Comparison of ENCODE assay signal across 17 cellular contexts in the genomic region with DNA sequence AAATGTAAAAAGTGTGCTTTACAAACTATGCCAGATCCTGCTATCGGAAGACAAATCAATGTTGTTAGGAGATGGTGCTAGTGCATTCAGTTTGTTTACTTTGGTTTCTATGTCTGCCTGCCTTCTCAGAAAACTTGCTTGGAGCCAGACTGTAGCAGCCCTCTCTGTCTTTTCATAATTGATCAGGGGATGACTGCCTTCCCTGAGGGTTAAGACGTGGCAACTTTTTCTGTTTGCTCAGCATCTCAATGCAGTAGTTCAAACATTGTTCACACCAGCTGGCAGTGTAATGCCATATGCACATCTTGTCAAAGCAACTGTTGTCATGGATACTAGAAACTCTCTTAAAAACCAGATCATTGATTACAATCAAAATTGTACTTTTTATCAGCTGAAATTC.
A peak's percentile ranks its signal among the peaks of the same experiment; 100 is the strongest.
DNase-seq lines count a peak whose midpoint lies in the region; ATAC-seq, FAIRE-seq and TF ChIP-seq lines count a peak whose summit lies in the region.
"Had no signal": no experiment of that assay in that cellular context is flagged by ENCODE, and none has a peak within 500 bp of the region (broad histone marks: within the 10 kb centered on the region; RNA-seq: fewer than 3 reads in every experiment).

No MANE protein-coding gene starts in this region.

- H2AK5ac ChIP-seq in H9 (ENCODE audit: insufficient read length, low read length) = no peak overlapping the region

- TF ChIP-seq POLR2A in GM12878 (IDR thresholded peaks at IDR 0.05; ENCODE audit: low read depth, low read length) = no peak

- BruUV-seq in GM12878 (replicated peaks; lab: Mats Ljungman, UMichigan) = no TSS peak

- no peak overlapping the region for H2BK5ac ChIP-seq in H9 (ENCODE audit: insufficient read length, low read length)

- no peaks in the 10 kb centered on the region for H3K23me2 ChIP-seq in H9 (ENCODE audit: insufficient read length, low read depth, low read length, poor library complexity, severe bottlenecking)

- H3K9me3 ChIP-seq in H9 (ENCODE audit: control insufficient read depth, low read depth, low read length) = no peaks in the 10 kb centered on the region
- H3K9me3 ChIP-seq in GM12878 (replicated peaks; ENCODE audit: control insufficient read depth, insufficient read depth, low read length) = no peaks in the 10 kb centered on the region
- H3K9me3 ChIP-seq in neural cell (ENCODE audit: low read length) = no peaks in the 10 kb centered on the region
- H3K9me3 ChIP-seq: psoas muscle had no signal

- H3K56ac ChIP-seq in H9 (ENCODE audit: insufficient read length, low read depth, low read length) = no peak overlapping the region

- no peaks in the 10 kb centered on the region for H3K27me3 Mint-ChIP-seq in H9 (ENCODE audit: low read depth)
- no peaks in the 10 kb centered on the region for H3K27me3 Mint-ChIP-seq in activated T-helper 1 cell treated with anti-CD3 and anti-CD28 coated beads, Interleukin-12 subunit alpha, Interleukin-12 subunit beta, Interleukin-2, Interleukin-4 antibody, amounts not matched to agents 30 ng/mL and 10 ng/mL and 1 ng/mL, durations not matched to agents 14 hours and 24 hours and 36 hours (ENCODE audit: insufficient read depth)
- H3K27me3 Mint-ChIP-seq: activated T-cell treated with anti-CD3 and anti-CD28 coated beads, Interleukin-2, amount 50 U/mL, for 24 hours had no signal

- TF ChIP-seq EP300 in GM12878 (IDR thresholded peaks at IDR 0.05; ENCODE audit: borderline replicate concordance in 1 of 2, control insufficient read depth in 1 of 2, low read depth in 2 of 2, low read length in 2 of 2) (no peak), neural cell (conservative IDR thresholded peaks at IDR 0.05; ENCODE audit: poor library complexity, severe bottlenecking) (no peak)

- no peak overlapping the region for H3K4ac ChIP-seq in H9 (ENCODE audit: low read depth, low read length)

- DNase-seq in H9 (no peak), NCI-H2171 (lab: John Stamatoyannopoulos, UW) (peak; percentile 80), GM12878 (ENCODE audit: low read depth, low spot score) (no peak), activated T-cell treated with anti-CD3 and anti-CD28 coated beads for 4 hours (no peak), GM10248 (ENCODE audit: extremely low spot score) (no peak)
- no peak for DNase-seq in activated T-helper 1 cell treated with anti-CD3 and anti-CD28 coated beads, Interleukin-12 subunit alpha, Interleukin-12 subunit beta, Interleukin-2, Interleukin-4 antibody, amounts not matched to agents 30 ng/mL and 10 ng/mL and 1 ng/mL, durations not matched to agents 14 hours and 24 hours and 36 hours (ENCODE audit: low spot score)
- DNase-seq: activated CD4-positive, alpha-beta T cell treated with anti-CD3 and anti-CD28 coated beads for 4 hours; activated T-cell treated with anti-CD3 and anti-CD28 coated beads, Interleukin-2, amount 50 U/mL, for 24 hours; AML-193; cerebellar nuclear complex; kidney; psoas muscle; substantia nigra; T1000 had no signal

- H2BK15ac ChIP-seq in H9 (ENCODE audit: low read depth, low read length) = no peak overlapping the region

- no peaks in the 10 kb centered on the region for H4K20me1 ChIP-seq in H9 (ENCODE audit: control insufficient read depth, insufficient read depth, insufficient read length)
- H4K20me1 ChIP-seq in GM12878 (ENCODE audit: control insufficient read depth, insufficient read depth) = no peaks in the 10 kb centered on the region
- H4K20me1 ChIP-seq in neural cell (ENCODE audit: insufficient read depth) = no peaks in the 10 kb centered on the region

- no peak overlapping the region for H3T11ph ChIP-seq in H9 (ENCODE audit: low read length)

- H3F3A ChIP-seq in neural cell (ENCODE audit: insufficient read depth, low read length, poor library complexity, severe bottlenecking) = no peaks in the 10 kb centered on the region

- H3K9me2 ChIP-seq in neural cell (ENCODE audit: insufficient read depth, low read length) = no peaks in the 10 kb centered on the region

- H2BK12ac ChIP-seq in H9 (ENCODE audit: insufficient read length, low read depth, low read length) = no peak overlapping the region

- H3K4me3 ChIP-seq in GM12878 (no peak overlapping the region), neural cell (ENCODE audit: low read length) (no peak overlapping the region)
- H3K4me3 ChIP-seq: psoas muscle had no signal

- no peak overlapping the region for H4K8ac ChIP-seq in H9 (replicated peaks; ENCODE audit: insufficient read length, low read depth, low read length)

- intact Hi-C loops in GM12878 (cut with micrococcal nuclease; ENCODE audit: unreplicated experiment) = loop anchor here (5.0 kb wide), 1 partner anchor 101 kb away; no protein-coding TSS in a partner anchor
- intact Hi-C loops in activated T-helper 1 cell treated with anti-CD3 and anti-CD28 coated beads, Interleukin-12 subunit alpha, Interleukin-12 subunit beta, Interleukin-2, Interleukin-4 antibody, amounts not matched to agents 30 ng/mL and 10 ng/mL and 1 ng/mL, durations not matched to agents 14 hours and 24 hours and 36 hours (cut with micrococcal nuclease) = no loop called here

- no peaks in the 10 kb centered on the region for H3K36me3 Mint-ChIP-seq in H9 (ENCODE audit: insufficient read depth in 1 of 3, low read depth in 3 of 3)
- H3K36me3 Mint-ChIP-seq in activated T-helper 1 cell treated with anti-CD3 and anti-CD28 coated beads, Interleukin-12 subunit alpha, Interleukin-12 subunit beta, Interleukin-2, Interleukin-4 antibody, amounts not matched to agents 30 ng/mL and 10 ng/mL and 1 ng/mL, durations not matched to agents 14 hours and 24 hours and 36 hours (ENCODE audit: low read depth) = no peaks in the 10 kb centered on the region

- SMC1A ChIA-PET in GM12878 (lab: Charles Lee; ENCODE audit: uncharacterized antibody, unreplicated experiment) = no interaction called here

- TF ChIP-seq RAD21 in GM12878 (IDR thresholded peaks at IDR 0.05; ENCODE audit: insufficient read depth, low read depth, low read length) (no peak), neural cell (conservative IDR thresholded peaks at IDR 0.05) (peak; percentile 9)

- no peak overlapping the region for H3K14ac ChIP-seq in H9 (ENCODE audit: insufficient read depth, low read length)

- H3K4me1 ChIP-seq in H9 (ENCODE audit: insufficient read depth, low read length) (no peaks in the 10 kb centered on the region), GM12878 (ENCODE audit: control insufficient read depth, insufficient read depth, low read length) (no peaks in the 10 kb centered on the region)

- no peak overlapping the region for H2BK20ac ChIP-seq in H9 (ENCODE audit: low read depth, low read length, poor library complexity, severe bottlenecking)

- H3K18ac ChIP-seq in H9 (ENCODE audit: insufficient read length, low read depth, low read length) = no peak overlapping the region

- TF ChIP-seq CTCF in H9 (conservative IDR thresholded peaks at IDR 0.05) = no peak
- TF ChIP-seq CTCF in GM12878 (IDR thresholded peaks at IDR 0.05 in 2 of 3, conservative IDR thresholded peaks at IDR 0.05 in 1 of 3; ENCODE audit: control insufficient read depth in 2 of 3, extremely low read depth in 1 of 3, insufficient read depth in 1 of 3, low read depth in 3 of 3, low read length in 3 of 3) = no peak
- TF ChIP-seq CTCF in neural cell (IDR thresholded peaks at IDR 0.05; ENCODE audit: poor library complexity, severe bottlenecking) = no peak
- no peak for TF ChIP-seq CTCF in GM10248 (IDR thresholded peaks at IDR 0.05; ENCODE audit: control extremely low read depth, extremely low read depth, low read depth, missing control alignments)

- ATAC-seq in GM12878 (peak; percentile 38; the same call in 2 of the 3 replicates), HG03460 (IDR thresholded peaks at IDR 0.05; ENCODE audit: unreplicated experiment) (no peak)

- RAD21 ChIA-PET in GM12878 (lab: Charles Lee; ENCODE audit: unreplicated experiment) = no interaction called here

- H3K4me2 ChIP-seq in H9 (ENCODE audit: insufficient read depth, insufficient read length, low read length) = no peak overlapping the region
- H3K4me2 ChIP-seq in GM12878 (ENCODE audit: control insufficient read depth, insufficient read depth) = no peak overlapping the region
- H3K4me2 ChIP-seq in neural cell (ENCODE audit: low read length) = no peak overlapping the region

- H3K4me3 Mint-ChIP-seq in H9 = no peak overlapping the region
- no peak overlapping the region for H3K4me3 Mint-ChIP-seq in activated T-helper 1 cell treated with anti-CD3 and anti-CD28 coated beads, Interleukin-12 subunit alpha, Interleukin-12 subunit beta, Interleukin-2, Interleukin-4 antibody, amounts not matched to agents 30 ng/mL and 10 ng/mL and 1 ng/mL, durations not matched to agents 14 hours and 24 hours and 36 hours
- H3K4me3 Mint-ChIP-seq: activated T-cell treated with anti-CD3 and anti-CD28 coated beads, Interleukin-2, amount 50 U/mL, for 24 hours had no signal

- no peak overlapping the region for H2BK120ac ChIP-seq in H9 (ENCODE audit: low read depth, low read length, poor library complexity, severe bottlenecking)

- no peak overlapping the region for H3K23ac ChIP-seq in H9 (ENCODE audit: insufficient read length, low read depth, low read length)

- H4K91ac ChIP-seq in H9 (ENCODE audit: insufficient read length, low read depth, low read length) = no peak overlapping the region

- no peaks in the 10 kb centered on the region for H3K36me3 ChIP-seq in GM12878 (ENCODE audit: control insufficient read depth in 2 of 2, insufficient read depth in 2 of 2, low read length in 1 of 2)
- no peaks in the 10 kb centered on the region for H3K36me3 ChIP-seq in neural cell (ENCODE audit: insufficient read depth, low read length)

- no CpG with 5 or more reads among the region's 2 CpGs for WGBS in H9 (ENCODE audit: extremely low coverage, insufficient read length, low lambda C conversion rate)
- WGBS in GM12878 (ENCODE audit: insufficient coverage, insufficient replicate concordance, low lambda C conversion rate, missing lambda C conversion rate) = 46% methylated on average over 2 of the region's 2 CpGs

- peaks cover 6 to 13% of the 10 kb centered on the region in 2 experiments for H3K4me1 Mint-ChIP-seq in H9
- H3K4me1 Mint-ChIP-seq in activated T-helper 1 cell treated with anti-CD3 and anti-CD28 coated beads, Interleukin-12 subunit alpha, Interleukin-12 subunit beta, Interleukin-2, Interleukin-4 antibody, amounts not matched to agents 30 ng/mL and 10 ng/mL and 1 ng/mL, durations not matched to agents 14 hours and 24 hours and 36 hours (ENCODE audit: low read depth) = no peaks in the 10 kb centered on the region

- H4K5ac ChIP-seq in H9 (ENCODE audit: insufficient read length, low read depth, low read length) = no peak overlapping the region

- CTCF ChIA-PET in GM12878 (lab: Yijun Ruan, JAX) = no interaction called here
- CTCF ChIA-PET in GM10248 (lab: Yijun Ruan, JAX) = no interaction called here

- POLR2A ChIA-PET in GM12878 (lab: Charles Lee) = no interaction called here
- POLR2A ChIA-PET in GM10248 (lab: Yijun Ruan, JAX) = no interaction called here

- H3K79me2 ChIP-seq in H9 (ENCODE audit: insufficient read depth, low read length) = no peaks in the 10 kb centered on the region
- no peaks in the 10 kb centered on the region for H3K79me2 ChIP-seq in GM12878 (ENCODE audit: control insufficient read depth, insufficient read depth, low read length)
- H3K79me2 ChIP-seq in neural cell (replicated peaks; ENCODE audit: insufficient read depth, low read length) = no peaks in the 10 kb centered on the region

- H3K27ac ChIP-seq in H9 (ENCODE audit: insufficient read length, low read depth, low read length) (no peak overlapping the region), GM12878 (ENCODE audit: control insufficient read depth, insufficient read depth) (no peak overlapping the region), neural cell (ENCODE audit: low read length) (no peak overlapping the region)
- H3K27ac ChIP-seq: psoas muscle had no signal

- FAIRE-seq in GM12878 (lab: Jason Lieb, UNC) = no peak
- FAIRE-seq: GM12891, kidney had no signal

- H3K9ac ChIP-seq in H9 (ENCODE audit: extremely low read depth, insufficient read length, low read length) (no peak overlapping the region), GM12878 (ENCODE audit: control insufficient read depth, insufficient read depth, low read length) (no peak overlapping the region), neural cell (ENCODE audit: low read length) (no peak overlapping the region)

- H2AFZ ChIP-seq in H9 (ENCODE audit: low read length) = no peak overlapping the region
- no peak overlapping the region for H2AFZ ChIP-seq in GM12878 (ENCODE audit: control insufficient read depth, low read depth, low read length)
- no peak overlapping the region for H2AFZ ChIP-seq in neural cell (ENCODE audit: low read depth, low read length)

- peak overlapping the region in 2 of 3 experiments; percentile 7 to 72; a peak in 2 of 7 replicates for H3K27ac Mint-ChIP-seq in H9
- H3K27ac Mint-ChIP-seq in activated T-helper 1 cell treated with anti-CD3 and anti-CD28 coated beads, Interleukin-12 subunit alpha, Interleukin-12 subunit beta, Interleukin-2, Interleukin-4 antibody, amounts not matched to agents 30 ng/mL and 10 ng/mL and 1 ng/mL, durations not matched to agents 14 hours and 24 hours and 36 hours = no peak overlapping the region
- H3K27ac Mint-ChIP-seq: activated T-cell treated with anti-CD3 and anti-CD28 coated beads, Interleukin-2, amount 50 U/mL, for 24 hours had no signal

- H3K79me1 ChIP-seq in H9 (ENCODE audit: insufficient read depth, low read depth, low read length, poor library complexity, severe bottlenecking) = no peaks in the 10 kb centered on the region

- H3K27me3 ChIP-seq in H9 (ENCODE audit: insufficient read depth, low read length) (no peaks in the 10 kb centered on the region), GM12878 (replicated peaks in 1 of 2; ENCODE audit: control insufficient read depth in 2 of 2, insufficient read depth in 2 of 2, low read length in 1 of 2) (no peaks in the 10 kb centered on the region), neural cell (ENCODE audit: insufficient read depth, low read depth, low read length) (no peaks in the 10 kb centered on the region)

- no peaks in the 10 kb centered on the region for H3K9me3 Mint-ChIP-seq in H9
- no peaks in the 10 kb centered on the region for H3K9me3 Mint-ChIP-seq in activated T-helper 1 cell treated with anti-CD3 and anti-CD28 coated beads, Interleukin-12 subunit alpha, Interleukin-12 subunit beta, Interleukin-2, Interleukin-4 antibody, amounts not matched to agents 30 ng/mL and 10 ng/mL and 1 ng/mL, durations not matched to agents 14 hours and 24 hours and 36 hours
- H3K9me3 Mint-ChIP-seq: activated T-cell treated with anti-CD3 and anti-CD28 coated beads, Interleukin-2, amount 50 U/mL, for 24 hours had no signal

- in situ Hi-C loops in GM12878 (cut with MboI) = no loop called here
